In genomic region chr4:26281876-26282275, GRCh38 we compare ENCODE assay signal across 17 cellular contexts.
"Had no signal": no experiment of that assay in that cellular context is flagged by ENCODE, and none has a peak within 500 bp of the region (broad histone marks: within the 10 kb centered on the region; RNA-seq: fewer than 3 reads in every experiment).

No MANE protein-coding gene starts in this region.

- H3K36me3 ChIP-seq: adrenal gland, brain microvascular endothelial cell, esophagus squamous epithelium had no signal

- H3K4me3 Mint-ChIP-seq: activated naive CD4-positive, alpha-beta T cell treated with anti-CD3 and anti-CD28 coated beads for 36 hours; activated T-helper 17 cell treated with anti-CD3 and anti-CD28 coated beads, Interleukin-2, amount 50 U/mL, for 72 hours; nephron progenitor cell had no signal

- DNase-seq: activated CD4-positive, alpha-beta T cell treated with anti-CD3 and anti-CD28 coated beads for 48 hours; activated CD8-positive, alpha-beta memory T cell treated with anti-CD3 and anti-CD28 coated beads for 24 hours; activated naive CD4-positive, alpha-beta T cell treated with anti-CD3 and anti-CD28 coated beads for 36 hours; adrenal gland; brain microvascular endothelial cell; cerebellar nuclear complex; dorsolateral prefrontal cortex; esophagus squamous epithelium; hippocampal formation; kidney glomerular epithelial cell; nephron progenitor cell; stimulated activated CD4-positive, alpha-beta T cell treated with anti-CD3 and anti-CD28 coated beads, Interleukin-4, amount 100 ng/mL, for 1 hour; stimulated activated CD8-positive, alpha-beta memory T cell treated with anti-CD3 and anti-CD28 coated beads, Interleukin-4, amount 100 ng/mL, for 48 hours; stimulated activated naive CD8-positive, alpha-beta T cell treated with anti-CD3 and anti-CD28 coated beads, Interleukin-15, Interleukin-2, amounts not matched to agents 100 U/mL and 50 U/mL, for 24 hours; T-helper 1 cell had no signal

- H3K4me3 ChIP-seq: adrenal gland, dorsolateral prefrontal cortex, esophagus squamous epithelium had no signal

- H3K27ac ChIP-seq: adrenal gland, brain microvascular endothelial cell, dorsolateral prefrontal cortex had no signal

- H3K9me3 ChIP-seq: adrenal gland, esophagus squamous epithelium had no signal

- FAIRE-seq: endometrium had no signal

- H3K9me3 Mint-ChIP-seq: activated naive CD4-positive, alpha-beta T cell treated with anti-CD3 and anti-CD28 coated beads for 36 hours; activated T-helper 17 cell treated with anti-CD3 and anti-CD28 coated beads, Interleukin-2, amount 50 U/mL, for 72 hours; nephron progenitor cell had no signal

- H3K27me3 ChIP-seq: adrenal gland, brain microvascular endothelial cell, dorsolateral prefrontal cortex, esophagus squamous epithelium had no signal

- H3K4me1 Mint-ChIP-seq: nephron progenitor cell had no signal

- H3K27me3 Mint-ChIP-seq: activated T-helper 17 cell treated with anti-CD3 and anti-CD28 coated beads, Interleukin-2, amount 50 U/mL, for 72 hours had no signal

- H3K27ac Mint-ChIP-seq: activated naive CD4-positive, alpha-beta T cell treated with anti-CD3 and anti-CD28 coated beads for 36 hours; activated T-helper 17 cell treated with anti-CD3 and anti-CD28 coated beads, Interleukin-2, amount 50 U/mL, for 72 hours; nephron progenitor cell had no signal

- H3K4me1 ChIP-seq: adrenal gland had no signal
